ENCODE assay signal across 10 cellular contexts in the genomic region with DNA sequence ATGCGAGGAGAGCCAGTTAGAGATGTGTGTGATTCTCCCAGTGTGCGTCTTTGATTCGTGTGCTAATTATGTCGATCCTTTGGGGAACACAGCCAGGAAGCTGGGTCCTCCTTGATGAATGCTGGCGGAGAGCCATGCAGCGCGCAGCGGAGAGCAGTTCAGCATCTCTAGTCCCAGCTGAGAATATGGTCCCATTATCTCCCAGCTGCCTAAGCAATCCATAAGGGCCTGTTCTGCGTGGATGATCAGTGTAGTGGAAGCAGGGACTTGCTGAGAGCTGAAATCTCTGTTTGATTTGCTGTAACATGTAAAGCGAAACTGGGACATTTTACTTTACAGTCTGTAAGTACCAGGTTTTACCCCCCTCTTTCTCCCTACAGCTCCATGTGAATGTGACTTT.
A peak's percentile ranks its signal among the peaks of the same experiment; 100 is the strongest.
DNase-seq lines count a peak whose midpoint lies in the region; ATAC-seq lines count a peak whose summit lies in the region.
"Had no signal": no experiment of that assay in that cellular context is flagged by ENCODE, and none has a peak within 500 bp of the region (broad histone marks: within the 10 kb centered on the region; RNA-seq: fewer than 3 reads in every experiment).

No MANE protein-coding gene starts in this region.

- peak; percentile 60 for DNase-seq in NCI-H2107 treated with DMSO at 0.1 percent for 48 hours (lab: John Stamatoyannopoulos, UW; ENCODE audit: unreplicated experiment)
- DNase-seq in NCI-H2107 (lab: John Stamatoyannopoulos, UW), result no peak
- DNase-seq in NCI-H526 (lab: John Stamatoyannopoulos, UW), result peak; percentile 72 to 73
- peak; percentile 26 for DNase-seq in globus pallidus (ENCODE audit: low spot score)
- peak; percentile 81 for DNase-seq in retina
- DNase-seq in activated naive CD4-positive, alpha-beta T cell treated with anti-CD3 and anti-CD28 coated beads, Interleukin-2, amount 50 U/mL, for 16 hours, result no peak
- no peak for DNase-seq in activated CD4-positive, alpha-beta T cell treated with anti-CD3 and anti-CD28 coated beads for 4 hours
- DNase-seq: activated naive CD4-positive, alpha-beta T cell treated with anti-CD3 and anti-CD28 coated beads, Interleukin-2, amount 10 ng/mL, durations not matched to agents 7 days and 5 days; naive B cell had no signal

- ATAC-seq in GM18519 (IDR thresholded peaks at IDR 0.05; ENCODE audit: low FRiP score, unreplicated experiment), result no peak

Comparison
In these comparisons a context has a peak if more than half of its experiments do, and no peak if none do; other contexts are left out.
1. DNase-seq: peak in NCI-H2107 treated with DMSO at 0.1 percent for 48 hours (single experiment), NCI-H526 (2 of 2), globus pallidus (single experiment) and retina (single experiment); none in NCI-H2107 (single experiment), activated naive CD4-positive, alpha-beta T cell treated with anti-CD3 and anti-CD28 coated beads, Interleukin-2, amount 50 U/mL, for 16 hours (single experiment) and activated CD4-positive, alpha-beta T cell treated with anti-CD3 and anti-CD28 coated beads for 4 hours (0 of 2).